In genomic region chr13:101417043-101417406, GRCh38 we compare ENCODE assay signal across 9 cellular contexts. TPM values are rescaled to one million over a fixed set of nuclear protein-coding genes. Genes with fewer than 3 reads are reported as not detected.
DNase-seq lines count a peak whose midpoint lies in the region; ATAC-seq and TF ChIP-seq lines count a peak whose summit lies in the region.
"Had no signal": no experiment of that assay in that cellular context is flagged by ENCODE, and none has a peak within 500 bp of the region (broad histone marks: within the 10 kb centered on the region; RNA-seq: fewer than 3 reads in every experiment).

No MANE protein-coding gene starts in this region.

- peaks cover 12% of the 10 kb centered on the region for H3F3A ChIP-seq in MM.1S (ENCODE audit: insufficient read depth, low read length)

- H3K79me2 ChIP-seq in MM.1S (ENCODE audit: low read length): peaks cover 3% of the 10 kb centered on the region; the same call in 1 of the 2 replicates

- H3K9me3 Mint-ChIP-seq in activated T-helper 17 cell treated with anti-CD3 and anti-CD28 coated beads, Interleukin-2, amount 50 U/mL, for 72 hours: no peaks in the 10 kb centered on the region

- H3K4me2 ChIP-seq in MM.1S (ENCODE audit: low read depth, low read length): peak overlapping the region; percentile 99

- H3K4me3 ChIP-seq in MM.1S (ENCODE audit: low read length) (peak overlapping the region; percentile 87), iPS-20b (ENCODE audit: low read length) (peak overlapping the region; percentile 71), thoracic aorta (peak overlapping the region; percentile 85)

- TF ChIP-seq CTCF in MM.1S (IDR thresholded peaks at IDR 0.05; ENCODE audit: low read length) (no peak), thoracic aorta (IDR thresholded peaks at IDR 0.05) (no peak)

- peaks cover 44% of the 10 kb centered on the region for H3K27me3 Mint-ChIP-seq in activated T-helper 17 cell treated with anti-CD3 and anti-CD28 coated beads, Interleukin-2, amount 50 U/mL, for 72 hours

- H2AFZ ChIP-seq in MM.1S (ENCODE audit: low read length): no peak overlapping the region; the same call in 1 of the 2 replicates

- H3K4me1 ChIP-seq in MM.1S (ENCODE audit: low read length) (peaks cover 11% of the 10 kb centered on the region), iPS-20b (ENCODE audit: insufficient read depth, low read length) (no peaks in the 10 kb centered on the region), thoracic aorta (ENCODE audit: control insufficient read depth in 1 of 2, low read depth in 2 of 2) (peaks cover 0 to 6% of the 10 kb centered on the region in 2 donors)

- H3K27ac ChIP-seq in MM.1S (ENCODE audit: low read length) (no peak overlapping the region), iPS-20b (ENCODE audit: low read length) (no peak overlapping the region), thoracic aorta (peak overlapping the region; percentile 75 to 76)

- H3K27ac Mint-ChIP-seq in activated T-helper 17 cell treated with anti-CD3 and anti-CD28 coated beads, Interleukin-2, amount 50 U/mL, for 72 hours: no peak overlapping the region

- DNase-seq in MM.1S: no peak
- DNase-seq in thoracic aorta (ENCODE audit: low spot score): no peak
- DNase-seq in activated CD8-positive, alpha-beta memory T cell treated with anti-CD3 and anti-CD28 coated beads for 24 hours: no peak
- no peak for DNase-seq in T-helper 1 cell
- no peak for DNase-seq in activated CD4-positive, CD25-positive, alpha-beta regulatory T cell (lab: John Stamatoyannopoulos, UW)
- DNase-seq: activated CD8-positive, alpha-beta memory T cell treated with anti-CD3 and anti-CD28 coated beads, Interleukin-2, amount 50 U/mL, for 4 hours had no signal

- H3K27me3 ChIP-seq in MM.1S (replicated peaks; ENCODE audit: insufficient read depth, low read length): no peaks in the 10 kb centered on the region; the same call in 1 of the 2 replicates
- peaks cover 41% of the 10 kb centered on the region for H3K27me3 ChIP-seq in iPS-20b (ENCODE audit: insufficient read depth, low read length)
- H3K27me3 ChIP-seq in thoracic aorta (replicated peaks; ENCODE audit: insufficient read depth): no peaks in the 10 kb centered on the region

- H3K9me3 ChIP-seq in MM.1S (replicated peaks; ENCODE audit: insufficient read depth, low read length) (no peaks in the 10 kb centered on the region), iPS-20b (ENCODE audit: insufficient read depth, low read depth, low read length) (no peaks in the 10 kb centered on the region), thoracic aorta (no peaks in the 10 kb centered on the region)

- H3K9me2 ChIP-seq in MM.1S (replicated peaks; ENCODE audit: insufficient read depth, low read length): no peaks in the 10 kb centered on the region

- H3K36me3 ChIP-seq in MM.1S (replicated peaks; ENCODE audit: insufficient read depth, low read length) (no peaks in the 10 kb centered on the region), iPS-20b (ENCODE audit: insufficient read depth, low read depth, low read length) (no peaks in the 10 kb centered on the region), thoracic aorta (no peaks in the 10 kb centered on the region)

- H4K20me1 ChIP-seq in MM.1S (ENCODE audit: insufficient read depth, low read length): no peaks in the 10 kb centered on the region

- ATAC-seq in activated T-helper 17 cell treated with anti-CD3 and anti-CD28 coated beads, Interleukin-2, amount 50 U/mL, for 72 hours (replicated peaks): no peak
- ATAC-seq in thoracic aorta (ENCODE audit: insufficient number of reproducible peaks, low FRiP score, low read depth) (no peak), GM21528 (IDR thresholded peaks at IDR 0.05; ENCODE audit: low FRiP score, unreplicated experiment) (no peak)

- no peaks in the 10 kb centered on the region for H3K4me1 Mint-ChIP-seq in activated T-helper 17 cell treated with anti-CD3 and anti-CD28 coated beads, Interleukin-2, amount 50 U/mL, for 72 hours

- no peaks in the 10 kb centered on the region for H3K36me3 Mint-ChIP-seq in activated T-helper 17 cell treated with anti-CD3 and anti-CD28 coated beads, Interleukin-2, amount 50 U/mL, for 72 hours (ENCODE audit: low read depth)

- peak overlapping the region; percentile 15 for H3K4me3 Mint-ChIP-seq in activated T-helper 17 cell treated with anti-CD3 and anti-CD28 coated beads, Interleukin-2, amount 50 U/mL, for 72 hours

- H3K9ac ChIP-seq in MM.1S (ENCODE audit: low read length) (no peak overlapping the region), iPS-20b (ENCODE audit: low read depth, low read length) (no peak overlapping the region)

RNA-seq across cellular contexts. Expression of gene NALCN, which starts 0.7 kb away (rescaled TPM):
- not detected for total RNA-seq in activated T-helper 17 cell treated with anti-CD3 and anti-CD28 coated beads, Interleukin-2, amount 50 U/mL, for 72 hours
- 10 to 100 TPM; 26.9 to 28.6 TPM for total RNA-seq in thoracic aorta

RNA-seq across cellular contexts. Expression of gene ITGBL1, which starts 35.5 kb away (rescaled TPM):
- under 1 TPM in 1 of 2 donors, not detected in 1; 0.05 TPM for total RNA-seq in activated T-helper 17 cell treated with anti-CD3 and anti-CD28 coated beads, Interleukin-2, amount 50 U/mL, for 72 hours
- total RNA-seq in thoracic aorta: 100 to 1,000 TPM; 179 to 224 TPM

Comparison
In these comparisons a context has a peak if more than half of its experiments do, and no peak if none do; other contexts are left out.
1. H3K27ac ChIP-seq: peak in thoracic aorta (2 of 2); none in MM.1S (single experiment) and iPS-20b (single experiment).
2. RNA of gene NALCN, which starts 0.7 kb away (total RNA-seq): 26.9 to 28.6 TPM in thoracic aorta; not detected in activated T-helper 17 cell treated with anti-CD3 and anti-CD28 coated beads, Interleukin-2, amount 50 U/mL, for 72 hours; every median in the first group is over 10 times any median in the second.
3. RNA of gene ITGBL1, which starts 35.5 kb away (total RNA-seq): 179 to 224 TPM in thoracic aorta; 0.05 TPM in activated T-helper 17 cell treated with anti-CD3 and anti-CD28 coated beads, Interleukin-2, amount 50 U/mL, for 72 hours; every median in the first group is over 100 times any median in the second.
4. Peak in every context shown above with its lines, with median percentiles within 50 percentile points of each other: H3K4me3 ChIP-seq.